11 cellular contexts compared by ENCODE assay signal in the genomic region with DNA sequence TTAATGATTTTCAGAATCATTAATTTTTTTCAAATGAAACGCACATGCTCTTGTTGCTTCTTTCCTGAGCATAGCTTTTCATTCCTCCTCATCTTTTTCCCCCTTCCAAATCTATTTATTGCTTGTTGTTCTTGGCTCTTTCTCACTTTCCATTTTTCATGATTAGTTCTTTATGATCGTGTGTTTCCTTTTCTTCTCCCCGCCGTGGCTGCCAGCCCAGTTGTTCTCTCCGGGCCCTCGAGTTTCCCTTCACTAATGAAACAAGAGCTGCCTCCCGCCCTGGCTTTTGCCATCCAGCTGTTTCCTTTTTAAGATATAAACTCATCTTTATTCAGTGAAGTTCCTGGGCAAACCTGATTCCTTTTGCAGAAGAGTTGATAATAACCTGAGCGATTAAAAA.
A peak's percentile ranks its signal among the peaks of the same experiment; 100 is the strongest.
DNase-seq lines count a peak whose midpoint lies in the region; TF ChIP-seq lines count a peak whose summit lies in the region.
"Had no signal": no experiment of that assay in that cellular context is flagged by ENCODE, and none has a peak within 500 bp of the region (broad histone marks: within the 10 kb centered on the region; RNA-seq: fewer than 3 reads in every experiment).

No MANE protein-coding gene starts in this region.

- 10 to 22% methylated on average over 8 of the region's 8 CpGs for WGBS in lower leg skin, 2 donors

- TF ChIP-seq POLR2A in lower leg skin (IDR thresholded peaks at IDR 0.05): no peak

- H3K4me1 ChIP-seq in subcutaneous abdominal adipose tissue (ENCODE audit: control insufficient read depth in 5 of 5, insufficient read depth in 5 of 5, low read length in 5 of 5): peaks cover 2 to 28% (median 16%) of the 10 kb centered on the region in 5 donors

- H3K27me3 ChIP-seq in MG63 (no peaks in the 10 kb centered on the region), subcutaneous abdominal adipose tissue (ENCODE audit: control insufficient read depth in 5 of 5, insufficient read depth in 4 of 5, low read length in 5 of 5) (no peaks in the 10 kb centered on the region)

- DNase-seq in MG63 (peak; percentile 61), dermis microvascular lymphatic vessel endothelial cell (ENCODE audit: low read depth in 2 of 2) (peak; percentile 84 to 96), lower leg skin (ENCODE audit: low spot score in 2 of 2) (peak; percentile 21 to 88), dedifferentiated amniotic fluid mesenchymal stem cell (ENCODE audit: extremely low spot score) (no peak), NCI-H510A (lab: John Stamatoyannopoulos, UW) (no peak), SHP77 (lab: John Stamatoyannopoulos, UW) (no peak), NCI-H1436 (lab: John Stamatoyannopoulos, UW) (no peak)
- DNase-seq: activated CD8-positive, alpha-beta memory T cell treated with anti-CD3 and anti-CD28 coated beads, Interleukin-2, amount 50 U/mL, for 4 hours; activated naive CD8-positive, alpha-beta T cell treated with anti-CD3 and anti-CD28 coated beads, Interleukin-2, amount 50 U/mL, for 24 hours had no signal

- no peaks in the 10 kb centered on the region for H3K36me3 ChIP-seq in MG63
- no peaks in the 10 kb centered on the region for H3K36me3 ChIP-seq in subcutaneous abdominal adipose tissue (ENCODE audit: control insufficient read depth in 5 of 5, insufficient read depth in 5 of 5, low read length in 5 of 5)

- H3K9me3 ChIP-seq in MG63 (no peaks in the 10 kb centered on the region), subcutaneous abdominal adipose tissue (ENCODE audit: control insufficient read depth in 5 of 5, low read length in 5 of 5) (no peaks in the 10 kb centered on the region)

- intact Hi-C loops in lower leg skin (cut with DNase I; ENCODE audit: low total_unique reads): no loop called here

- peak overlapping the region in 1 of 5 donors; percentile 25 for H3K9ac ChIP-seq in subcutaneous abdominal adipose tissue (ENCODE audit: low read length in 5 of 5)

- H3K4me3 ChIP-seq in MG63 (no peak overlapping the region), lower leg skin (ENCODE audit: low read depth, poor library complexity, severe bottlenecking) (no peak overlapping the region), subcutaneous abdominal adipose tissue (ENCODE audit: low read depth in 1 of 5, low read length in 5 of 5) (no peak overlapping the region)

- H3K27ac ChIP-seq in subcutaneous abdominal adipose tissue (ENCODE audit: low read depth, low read length): peak overlapping the region; percentile 15
- H3K27ac ChIP-seq: C4-2B had no signal

- TF ChIP-seq CTCF in lower leg skin (IDR thresholded peaks at IDR 0.05): no peak

Comparison
In these comparisons a context has a peak if more than half of its experiments do, and no peak if none do; other contexts are left out.
1. DNase-seq: peak in MG63 (single experiment), dermis microvascular lymphatic vessel endothelial cell (2 of 2) and lower leg skin (2 of 2); none in dedifferentiated amniotic fluid mesenchymal stem cell (single experiment), NCI-H510A (single experiment), SHP77 (0 of 2) and NCI-H1436 (single experiment).